9 cellular contexts compared by ENCODE assay signal in the genomic region with DNA sequence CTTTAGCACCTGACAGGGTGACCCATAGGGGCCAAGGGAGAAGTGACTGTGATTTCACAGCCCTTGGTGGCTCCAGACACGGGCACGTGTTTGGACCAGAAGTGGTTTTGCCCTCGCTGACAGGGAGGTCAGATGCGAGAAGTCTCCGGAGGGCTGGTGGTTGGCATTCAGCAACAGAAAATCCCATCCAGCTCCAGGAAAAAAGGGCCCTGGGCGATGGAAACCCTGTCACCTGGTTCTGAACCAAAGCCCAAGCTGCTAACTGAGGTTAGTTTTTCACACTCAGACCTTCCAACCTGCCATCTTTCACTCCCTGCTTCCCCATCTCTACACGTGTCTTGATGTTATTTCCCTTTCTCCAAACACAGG.
DNase-seq lines count a peak whose midpoint lies in the region; ATAC-seq and TF ChIP-seq lines count a peak whose summit lies in the region.
"Had no signal": no experiment of that assay in that cellular context is flagged by ENCODE, and none has a peak within 500 bp of the region (broad histone marks: within the 10 kb centered on the region; RNA-seq: fewer than 3 reads in every experiment).

No MANE protein-coding gene starts in this region.

- DNase-seq in NCI-H2171 treated with DMSO at 0.1 percent for 48 hours (lab: John Stamatoyannopoulos, UW) (peak; percentile 54), NCI-H2171 (lab: John Stamatoyannopoulos, UW) (no peak), RWPE2 (ENCODE audit: low spot score) (no peak), inferior parietal cortex (ENCODE audit: extremely low spot score) (peak; percentile 56), thoracic aorta (ENCODE audit: low spot score) (no peak)
- no peak for DNase-seq in activated T-helper 2 cell treated with anti-CD3 and anti-CD28 coated beads, Interferon-gamma antibody, Interleukin-2, Interleukin-4, amounts not matched to agents 10 μg/mL and 5 μg/mL and 100 μg/mL, durations not matched to agents 14 hours and 24 hours and 36 hours (ENCODE audit: low spot score)
- no peak for DNase-seq in activated CD4-positive, alpha-beta memory T cell treated with anti-CD3 and anti-CD28 coated beads for 36 hours

- no peaks in the 10 kb centered on the region for H3K27me3 ChIP-seq in RWPE2 (ENCODE audit: insufficient read depth, poor library complexity, severe bottlenecking)
- H3K27me3 ChIP-seq in thoracic aorta (replicated peaks; ENCODE audit: insufficient read depth): no peaks in the 10 kb centered on the region

- CTCF ChIA-PET in activated CD4-positive, alpha-beta memory T cell treated with anti-CD3 and anti-CD28 coated beads for 36 hours (lab: Charles Lee): no interaction called here

- no peaks in the 10 kb centered on the region for H3K4me1 Mint-ChIP-seq in activated T-helper 2 cell treated with anti-CD3 and anti-CD28 coated beads, Interferon-gamma antibody, Interleukin-2, Interleukin-4, amounts not matched to agents 10 μg/mL and 5 μg/mL and 100 μg/mL, durations not matched to agents 14 hours and 24 hours and 36 hours (ENCODE audit: low read depth)
- H3K4me1 Mint-ChIP-seq in activated CD4-positive, alpha-beta memory T cell treated with anti-CD3 and anti-CD28 coated beads for 36 hours (ENCODE audit: low read depth): no peaks in the 10 kb centered on the region

- H3K27me3 Mint-ChIP-seq in activated T-helper 2 cell treated with anti-CD3 and anti-CD28 coated beads, Interferon-gamma antibody, Interleukin-2, Interleukin-4, amounts not matched to agents 10 μg/mL and 5 μg/mL and 100 μg/mL, durations not matched to agents 14 hours and 24 hours and 36 hours (ENCODE audit: low read depth): peaks cover 5% of the 10 kb centered on the region
- peaks cover 11% of the 10 kb centered on the region for H3K27me3 Mint-ChIP-seq in activated CD4-positive, alpha-beta memory T cell treated with anti-CD3 and anti-CD28 coated beads for 36 hours

- no peak overlapping the region for H3K4me3 Mint-ChIP-seq in activated T-helper 2 cell treated with anti-CD3 and anti-CD28 coated beads, Interferon-gamma antibody, Interleukin-2, Interleukin-4, amounts not matched to agents 10 μg/mL and 5 μg/mL and 100 μg/mL, durations not matched to agents 14 hours and 24 hours and 36 hours (ENCODE audit: low read depth)
- H3K4me3 Mint-ChIP-seq in activated CD4-positive, alpha-beta memory T cell treated with anti-CD3 and anti-CD28 coated beads for 36 hours: no peak overlapping the region

- intact Hi-C loops in activated T-helper 2 cell treated with anti-CD3 and anti-CD28 coated beads, Interferon-gamma antibody, Interleukin-2, Interleukin-4, amounts not matched to agents 10 μg/mL and 5 μg/mL and 100 μg/mL, durations not matched to agents 14 hours and 24 hours and 36 hours (cut with micrococcal nuclease): no loop called here
- intact Hi-C loops in activated CD4-positive, alpha-beta memory T cell treated with anti-CD3 and anti-CD28 coated beads for 36 hours (cut with micrococcal nuclease): no loop called here

- H3K4me1 ChIP-seq in RWPE2 (ENCODE audit: insufficient read depth, poor library complexity, severe bottlenecking) (peaks cover 3% of the 10 kb centered on the region), thoracic aorta (ENCODE audit: control insufficient read depth in 1 of 2, low read depth in 2 of 2) (peaks cover 15 to 41% of the 10 kb centered on the region in 2 donors)

- POLR2A ChIA-PET in activated CD4-positive, alpha-beta memory T cell treated with anti-CD3 and anti-CD28 coated beads for 36 hours (lab: Charles Lee): no interaction called here

- no peak overlapping the region for H3K4me3 ChIP-seq in RWPE2 (ENCODE audit: severe bottlenecking)
- peak overlapping the region; percentile 72 for H3K4me3 ChIP-seq in thoracic aorta

- no peaks in the 10 kb centered on the region for H3K36me3 Mint-ChIP-seq in activated T-helper 2 cell treated with anti-CD3 and anti-CD28 coated beads, Interferon-gamma antibody, Interleukin-2, Interleukin-4, amounts not matched to agents 10 μg/mL and 5 μg/mL and 100 μg/mL, durations not matched to agents 14 hours and 24 hours and 36 hours (ENCODE audit: low read depth)
- H3K36me3 Mint-ChIP-seq in activated CD4-positive, alpha-beta memory T cell treated with anti-CD3 and anti-CD28 coated beads for 36 hours: no peaks in the 10 kb centered on the region

- H3K9me3 Mint-ChIP-seq in activated T-helper 2 cell treated with anti-CD3 and anti-CD28 coated beads, Interferon-gamma antibody, Interleukin-2, Interleukin-4, amounts not matched to agents 10 μg/mL and 5 μg/mL and 100 μg/mL, durations not matched to agents 14 hours and 24 hours and 36 hours: no peaks in the 10 kb centered on the region
- H3K9me3 Mint-ChIP-seq in activated CD4-positive, alpha-beta memory T cell treated with anti-CD3 and anti-CD28 coated beads for 36 hours: no peaks in the 10 kb centered on the region

- TF ChIP-seq CTCF in RWPE2 (IDR thresholded peaks at IDR 0.05; ENCODE audit: poor library complexity, severe bottlenecking) (no peak), thoracic aorta (IDR thresholded peaks at IDR 0.05) (no peak)

- H3K27ac Mint-ChIP-seq in activated T-helper 2 cell treated with anti-CD3 and anti-CD28 coated beads, Interferon-gamma antibody, Interleukin-2, Interleukin-4, amounts not matched to agents 10 μg/mL and 5 μg/mL and 100 μg/mL, durations not matched to agents 14 hours and 24 hours and 36 hours: no peak overlapping the region
- no peak overlapping the region for H3K27ac Mint-ChIP-seq in activated CD4-positive, alpha-beta memory T cell treated with anti-CD3 and anti-CD28 coated beads for 36 hours

- no peaks in the 10 kb centered on the region for H3K36me3 ChIP-seq in RWPE2 (ENCODE audit: low read depth)
- no peaks in the 10 kb centered on the region for H3K36me3 ChIP-seq in thoracic aorta

- H3K9me3 ChIP-seq in RWPE2 (ENCODE audit: severe bottlenecking): no peaks in the 10 kb centered on the region
- no peaks in the 10 kb centered on the region for H3K9me3 ChIP-seq in thoracic aorta

- H3K27ac ChIP-seq in RWPE2 (ENCODE audit: poor library complexity, severe bottlenecking) (peak overlapping the region; percentile 85), thoracic aorta (peak overlapping the region; percentile 11 to 77)
- H3K27ac ChIP-seq: KMS-11 had no signal

- ATAC-seq in RWPE2 (ENCODE audit: low read depth): no peak
- peak; percentile 5 for ATAC-seq in thoracic aorta (ENCODE audit: insufficient number of reproducible peaks, low FRiP score, low read depth)
- no peak for ATAC-seq in HG03159 (IDR thresholded peaks at IDR 0.05; ENCODE audit: unreplicated experiment)

Comparison
In these comparisons a context has a peak if more than half of its experiments do, and no peak if none do; other contexts are left out.
1. DNase-seq: peak in NCI-H2171 treated with DMSO at 0.1 percent for 48 hours (single experiment) and inferior parietal cortex (single experiment); none in NCI-H2171 (single experiment), RWPE2 (single experiment), thoracic aorta (single experiment), activated T-helper 2 cell treated with anti-CD3 and anti-CD28 coated beads, Interferon-gamma antibody, Interleukin-2, Interleukin-4, amounts not matched to agents 10 μg/mL and 5 μg/mL and 100 μg/mL, durations not matched to agents 14 hours and 24 hours and 36 hours (single experiment) and activated CD4-positive, alpha-beta memory T cell treated with anti-CD3 and anti-CD28 coated beads for 36 hours (single experiment).